In genomic region chr7:101087334-101088068, GRCh38 we compare ENCODE assay signal across 1 cellular context.
TF ChIP-seq lines count a peak whose summit lies in the region.

No MANE protein-coding gene starts in this region.

TF ChIP-seq in GM12878, 131 proteins besides CTCF, POLR2A, EP300 and RAD21:
- TF ChIP-seq, protein P1, sequence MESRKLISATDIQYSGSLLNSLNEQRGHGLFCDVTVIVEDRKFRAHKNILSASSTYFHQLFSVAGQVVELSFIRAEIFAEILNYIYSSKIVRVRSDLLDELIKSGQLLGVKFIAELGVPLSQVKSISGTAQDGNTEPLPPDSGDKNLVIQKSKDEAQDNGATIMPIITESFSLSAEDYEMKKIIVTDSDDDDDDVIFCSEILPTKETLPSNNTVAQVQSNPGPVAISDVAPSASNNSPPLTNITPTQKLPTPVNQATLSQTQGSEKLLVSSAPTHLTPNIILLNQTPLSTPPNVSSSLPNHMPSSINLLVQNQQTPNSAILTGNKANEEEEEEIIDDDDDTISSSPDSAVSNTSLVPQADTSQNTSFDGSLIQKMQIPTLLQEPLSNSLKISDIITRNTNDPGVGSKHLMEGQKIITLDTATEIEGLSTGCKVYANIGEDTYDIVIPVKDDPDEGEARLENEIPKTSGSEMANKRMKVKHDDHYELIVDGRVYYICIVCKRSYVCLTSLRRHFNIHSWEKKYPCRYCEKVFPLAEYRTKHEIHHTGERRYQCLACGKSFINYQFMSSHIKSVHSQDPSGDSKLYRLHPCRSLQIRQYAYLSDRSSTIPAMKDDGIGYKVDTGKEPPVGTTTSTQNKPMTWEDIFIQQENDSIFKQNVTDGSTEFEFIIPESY (IDR thresholded peaks at IDR 0.05) = no peak
- TF ChIP-seq SIX5 (IDR thresholded peaks at IDR 0.05; ENCODE audit: low read depth, low read length, severe bottlenecking) = no peak
- TF ChIP-seq, protein P2, sequence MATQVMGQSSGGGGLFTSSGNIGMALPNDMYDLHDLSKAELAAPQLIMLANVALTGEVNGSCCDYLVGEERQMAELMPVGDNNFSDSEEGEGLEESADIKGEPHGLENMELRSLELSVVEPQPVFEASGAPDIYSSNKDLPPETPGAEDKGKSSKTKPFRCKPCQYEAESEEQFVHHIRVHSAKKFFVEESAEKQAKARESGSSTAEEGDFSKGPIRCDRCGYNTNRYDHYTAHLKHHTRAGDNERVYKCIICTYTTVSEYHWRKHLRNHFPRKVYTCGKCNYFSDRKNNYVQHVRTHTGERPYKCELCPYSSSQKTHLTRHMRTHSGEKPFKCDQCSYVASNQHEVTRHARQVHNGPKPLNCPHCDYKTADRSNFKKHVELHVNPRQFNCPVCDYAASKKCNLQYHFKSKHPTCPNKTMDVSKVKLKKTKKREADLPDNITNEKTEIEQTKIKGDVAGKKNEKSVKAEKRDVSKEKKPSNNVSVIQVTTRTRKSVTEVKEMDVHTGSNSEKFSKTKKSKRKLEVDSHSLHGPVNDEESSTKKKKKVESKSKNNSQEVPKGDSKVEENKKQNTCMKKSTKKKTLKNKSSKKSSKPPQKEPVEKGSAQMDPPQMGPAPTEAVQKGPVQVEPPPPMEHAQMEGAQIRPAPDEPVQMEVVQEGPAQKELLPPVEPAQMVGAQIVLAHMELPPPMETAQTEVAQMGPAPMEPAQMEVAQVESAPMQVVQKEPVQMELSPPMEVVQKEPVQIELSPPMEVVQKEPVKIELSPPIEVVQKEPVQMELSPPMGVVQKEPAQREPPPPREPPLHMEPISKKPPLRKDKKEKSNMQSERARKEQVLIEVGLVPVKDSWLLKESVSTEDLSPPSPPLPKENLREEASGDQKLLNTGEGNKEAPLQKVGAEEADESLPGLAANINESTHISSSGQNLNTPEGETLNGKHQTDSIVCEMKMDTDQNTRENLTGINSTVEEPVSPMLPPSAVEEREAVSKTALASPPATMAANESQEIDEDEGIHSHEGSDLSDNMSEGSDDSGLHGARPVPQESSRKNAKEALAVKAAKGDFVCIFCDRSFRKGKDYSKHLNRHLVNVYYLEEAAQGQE (IDR thresholded peaks at IDR 0.05; ENCODE audit: low read depth, low read length) = no peak
- TF ChIP-seq ESRRA (IDR thresholded peaks at IDR 0.05; ENCODE audit: low read length) = no peak
- no peak for TF ChIP-seq CREM (IDR thresholded peaks at IDR 0.05; ENCODE audit: low read depth)
- TF ChIP-seq KAT2A (conservative IDR thresholded peaks at IDR 0.05; ENCODE audit: control insufficient read depth, low read depth, low read length) = no peak
- no peak for TF ChIP-seq SMC3 (IDR thresholded peaks at IDR 0.05; ENCODE audit: borderline replicate concordance, low read length)
- no peak for TF ChIP-seq PAX5 (IDR thresholded peaks at IDR 0.05; ENCODE audit: borderline replicate concordance, low read depth, low read length)
- no peak for TF ChIP-seq PBX3 (IDR thresholded peaks at IDR 0.05; ENCODE audit: insufficient replicate concordance, low read depth, low read length)
- TF ChIP-seq PAX8 (IDR thresholded peaks at IDR 0.05) = no peak
- TF ChIP-seq, protein P3, sequence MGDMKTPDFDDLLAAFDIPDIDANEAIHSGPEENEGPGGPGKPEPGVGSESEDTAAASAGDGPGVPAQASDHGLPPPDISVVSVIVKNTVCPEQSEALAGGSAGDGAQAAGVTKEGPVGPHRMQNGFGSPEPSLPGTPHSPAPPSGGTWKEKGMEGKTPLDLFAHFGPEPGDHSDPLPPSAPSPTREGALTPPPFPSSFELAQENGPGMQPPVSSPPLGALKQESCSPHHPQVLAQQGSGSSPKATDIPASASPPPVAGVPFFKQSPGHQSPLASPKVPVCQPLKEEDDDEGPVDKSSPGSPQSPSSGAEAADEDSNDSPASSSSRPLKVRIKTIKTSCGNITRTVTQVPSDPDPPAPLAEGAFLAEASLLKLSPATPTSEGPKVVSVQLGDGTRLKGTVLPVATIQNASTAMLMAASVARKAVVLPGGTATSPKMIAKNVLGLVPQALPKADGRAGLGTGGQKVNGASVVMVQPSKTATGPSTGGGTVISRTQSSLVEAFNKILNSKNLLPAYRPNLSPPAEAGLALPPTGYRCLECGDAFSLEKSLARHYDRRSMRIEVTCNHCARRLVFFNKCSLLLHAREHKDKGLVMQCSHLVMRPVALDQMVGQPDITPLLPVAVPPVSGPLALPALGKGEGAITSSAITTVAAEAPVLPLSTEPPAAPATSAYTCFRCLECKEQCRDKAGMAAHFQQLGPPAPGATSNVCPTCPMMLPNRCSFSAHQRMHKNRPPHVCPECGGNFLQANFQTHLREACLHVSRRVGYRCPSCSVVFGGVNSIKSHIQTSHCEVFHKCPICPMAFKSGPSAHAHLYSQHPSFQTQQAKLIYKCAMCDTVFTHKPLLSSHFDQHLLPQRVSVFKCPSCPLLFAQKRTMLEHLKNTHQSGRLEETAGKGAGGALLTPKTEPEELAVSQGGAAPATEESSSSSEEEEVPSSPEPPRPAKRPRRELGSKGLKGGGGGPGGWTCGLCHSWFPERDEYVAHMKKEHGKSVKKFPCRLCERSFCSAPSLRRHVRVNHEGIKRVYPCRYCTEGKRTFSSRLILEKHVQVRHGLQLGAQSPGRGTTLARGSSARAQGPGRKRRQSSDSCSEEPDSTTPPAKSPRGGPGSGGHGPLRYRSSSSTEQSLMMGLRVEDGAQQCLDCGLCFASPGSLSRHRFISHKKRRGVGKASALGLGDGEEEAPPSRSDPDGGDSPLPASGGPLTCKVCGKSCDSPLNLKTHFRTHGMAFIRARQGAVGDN (IDR thresholded peaks at IDR 0.05) = no peak
